In genomic region chr16:17831330-17831729, GRCh38 we compare ENCODE assay signal across 18 cellular contexts.
DNase-seq lines count a peak whose midpoint lies in the region; ATAC-seq, FAIRE-seq and TF ChIP-seq lines count a peak whose summit lies in the region.
"Had no signal": no experiment of that assay in that cellular context is flagged by ENCODE, and none has a peak within 500 bp of the region (broad histone marks: within the 10 kb centered on the region; RNA-seq: fewer than 3 reads in every experiment).

No MANE protein-coding gene starts in this region.

- H3K27me3 ChIP-seq in K562 (ENCODE audit: control insufficient read depth in 2 of 2, insufficient read depth in 2 of 2, low read length in 2 of 2) (no peaks in the 10 kb centered on the region), ovary (no peaks in the 10 kb centered on the region)

- H3K9me1 ChIP-seq in K562 (ENCODE audit: control insufficient read depth, insufficient read depth, low read length) = no peaks in the 10 kb centered on the region

- peak; percentile 8 for DNase-seq in DMS 273 (lab: John Stamatoyannopoulos, UW; ENCODE audit: unreplicated experiment)
- DNase-seq in DMS 273 treated with DMSO at 0.1 percent for 48 hours (lab: John Stamatoyannopoulos, UW) = no peak
- DNase-seq in HEK293T (ENCODE audit: extremely low spot score) = peak; percentile 12
- DNase-seq in K562 (ENCODE audit: extremely low read depth in 1 of 4, low spot score in 3 of 4) = peak in 3 of 4 experiments; percentile 22 to 42 (median 31)
- no peak for DNase-seq in left colon
- DNase-seq in DMS114 treated with DMSO at 0.1 percent for 48 hours (lab: John Stamatoyannopoulos, UW; ENCODE audit: unreplicated experiment) = no peak
- no peak for DNase-seq in ovary
- DNase-seq: 8988T; activated gamma-delta T cell treated with Interleukin-2 at 50 U/mL for 16 hours; effector CD4-positive, alpha-beta T cell; HCEC 1CT; KBM-7; mesenchymal stem cell; naive thymus-derived CD8-positive, alpha-beta T cell; NCI-H1048; NCI-H2029 treated with DMSO at 0.1 percent for 48 hours had no signal

- H3K4me1 ChIP-seq in K562 (replicated peaks in 1 of 2; ENCODE audit: control insufficient read depth in 2 of 2, insufficient read depth in 2 of 2, low read length in 2 of 2) (peaks cover 3 to 5% of the 10 kb centered on the region in 2 experiments; a peak in 2 of 5 replicates), ovary (ENCODE audit: insufficient read depth) (no peaks in the 10 kb centered on the region)

- peak; percentile 26 for FAIRE-seq in K562 (lab: Jason Lieb, UNC)

- TF ChIP-seq POLR2A in K562 (conservative IDR thresholded peaks at IDR 0.05) = no peak
- no peak for TF ChIP-seq POLR2A in ovary (IDR thresholded peaks at IDR 0.05)

- 0 out of 3 replicates have a peak, but pooled peaks have one; percentile 36 for ATAC-seq in K562
- ATAC-seq in left colon = peak; percentile 26
- no peak for ATAC-seq in GM21423 (IDR thresholded peaks at IDR 0.05; ENCODE audit: unreplicated experiment)
- ATAC-seq: naive thymus-derived CD8-positive, alpha-beta T cell had no signal

- BruUV-seq in K562 (replicated peaks; lab: Mats Ljungman, UMichigan) = no TSS peak

- peak in 1 of 2 experiments; percentile 38; a peak in 3 of 4 replicates for TF ChIP-seq RAD21 in K562 (CRISPR knock-in tag; conservative IDR thresholded peaks at IDR 0.05 in 1 of 2, IDR thresholded peaks at IDR 0.05 in 1 of 2)

- POLR2A ChIA-PET in HEK293T (lab: Yijun Ruan, JAX) = no interaction called here
- POLR2A ChIA-PET in K562 (lab: Yijun Ruan, JAX) = no interaction called here

- in situ Hi-C loops in K562 (cut with MboI) = no loop called here

- TF ChIP-seq EP300 in K562 (IDR thresholded peaks at IDR 0.05; ENCODE audit: low read length) (no peak), ovary (IDR thresholded peaks at IDR 0.05) (no peak)

- no peaks in the 10 kb centered on the region for H3K79me2 ChIP-seq in K562 (ENCODE audit: control insufficient read depth, insufficient read depth, low read length)

- no peak overlapping the region for H3K4me2 ChIP-seq in K562 (ENCODE audit: insufficient read depth, low read length)

- CTCF ChIA-PET in HEK293T (lab: Yijun Ruan, JAX) = no interaction called here
- CTCF ChIA-PET in K562 (lab: Yijun Ruan, JAX; ENCODE audit: low intra/inter-chr PET ratio) = no interaction called here

- no peak overlapping the region for H3K4me3 ChIP-seq in K562
- no peak overlapping the region for H3K4me3 ChIP-seq in ovary

- H3K36me3 ChIP-seq in K562 (ENCODE audit: control insufficient read depth, insufficient read depth, low read length) = no peaks in the 10 kb centered on the region
- H3K36me3 ChIP-seq in ovary = no peaks in the 10 kb centered on the region

- H4K20me1 ChIP-seq in K562 (replicated peaks; ENCODE audit: control insufficient read depth, insufficient read depth, low read length) = no peaks in the 10 kb centered on the region

- H3K27ac ChIP-seq in K562 (ENCODE audit: extremely low read depth, low read depth, low read length) (no peak overlapping the region), ovary (no peak overlapping the region)
- H3K27ac ChIP-seq: C4-2B had no signal

- TF ChIP-seq CTCF in K562 (IDR thresholded peaks at IDR 0.05 in 2 of 3, conservative IDR thresholded peaks at IDR 0.05 in 1 of 3; ENCODE audit: insufficient read depth in 2 of 3, low read depth in 1 of 3, low read length in 3 of 3) (peak; percentile 18 to 48 (median 41); a peak in 3 of 6 replicates), ovary (IDR thresholded peaks at IDR 0.05) (no peak)

- H3K9me3 ChIP-seq in K562 (replicated peaks; ENCODE audit: control insufficient read depth, insufficient read depth, low read depth, low read length) = no peaks in the 10 kb centered on the region
- H3K9me3 ChIP-seq in ovary = no peaks in the 10 kb centered on the region

- whole genome bisulfite sequencing in K562 (ENCODE audit: insufficient coverage, low coverage, missing lambda C conversion rate) = 16% methylated on average over 5 of the region's 5 CpGs
- 66 to 68% (median 67%) methylated on average over 5 of the region's 5 CpGs for WGBS in ovary, 3 donors

- H2AFZ ChIP-seq in K562 (ENCODE audit: low read depth, low read length) = no peak overlapping the region

- intact Hi-C loops in K562 (cut with micrococcal nuclease) = no loop called here
- intact Hi-C loops in left colon (cut with DNase I, micrococcal nuclease) = no loop called here
- intact Hi-C loops in ovary (cut with DNase I) = no loop called here

- no peak overlapping the region for H3K9ac ChIP-seq in K562 (ENCODE audit: insufficient read depth in 1 of 2, low read depth in 2 of 2, low read length in 2 of 2)

TF ChIP-seq in HEK293T, 16 proteins besides CTCF, POLR2A, EP300 and RAD21:
- no peak for TF ChIP-seq SP1 (IDR thresholded peaks at IDR 0.05)
- no peak for TF ChIP-seq NFRKB (IDR thresholded peaks at IDR 0.05)
- no peak for TF ChIP-seq HDGF (IDR thresholded peaks at IDR 0.05; ENCODE audit: borderline replicate concordance)
- TF ChIP-seq ELF4 (IDR thresholded peaks at IDR 0.05) = no peak
- TF ChIP-seq PKNOX1 (IDR thresholded peaks at IDR 0.05) = no peak
- no peak for TF ChIP-seq FOXM1 (IDR thresholded peaks at IDR 0.05; ENCODE audit: borderline replicate concordance)
- TF ChIP-seq ARNT (IDR thresholded peaks at IDR 0.05) = no peak
- no peak for TF ChIP-seq BHLHE40 (IDR thresholded peaks at IDR 0.05; ENCODE audit: borderline replicate concordance)
- no peak for TF ChIP-seq FOXA1 (IDR thresholded peaks at IDR 0.05)
- TF ChIP-seq SUZ12 (IDR thresholded peaks at IDR 0.05) = no peak
- no peak for TF ChIP-seq ZNF384 (IDR thresholded peaks at IDR 0.05)
- TF ChIP-seq LEF1 (IDR thresholded peaks at IDR 0.05; ENCODE audit: borderline replicate concordance) = no peak
- TF ChIP-seq FOXK2 (IDR thresholded peaks at IDR 0.05) = no peak

TF ChIP-seq in K562, 482 proteins besides CTCF, POLR2A, EP300 and RAD21:
- TF ChIP-seq, protein P1, sequence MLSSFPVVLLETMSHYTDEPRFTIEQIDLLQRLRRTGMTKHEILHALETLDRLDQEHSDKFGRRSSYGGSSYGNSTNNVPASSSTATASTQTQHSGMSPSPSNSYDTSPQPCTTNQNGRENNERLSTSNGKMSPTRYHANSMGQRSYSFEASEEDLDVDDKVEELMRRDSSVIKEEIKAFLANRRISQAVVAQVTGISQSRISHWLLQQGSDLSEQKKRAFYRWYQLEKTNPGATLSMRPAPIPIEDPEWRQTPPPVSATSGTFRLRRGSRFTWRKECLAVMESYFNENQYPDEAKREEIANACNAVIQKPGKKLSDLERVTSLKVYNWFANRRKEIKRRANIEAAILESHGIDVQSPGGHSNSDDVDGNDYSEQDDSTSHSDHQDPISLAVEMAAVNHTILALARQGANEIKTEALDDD (IDR thresholded peaks at IDR 0.05) = no peak
- TF ChIP-seq FOS (IDR thresholded peaks at IDR 0.05; ENCODE audit: extremely low read depth, insufficient read length) (no peak), PTRF (tag; IDR thresholded peaks at IDR 0.05) (no peak), SMAD1 (IDR thresholded peaks at IDR 0.05; ENCODE audit: low read depth, low read length, partially characterized antibody) (no peak), SMARCA4 (IDR thresholded peaks at IDR 0.05) (no peak), CREM (IDR thresholded peaks at IDR 0.05; ENCODE audit: low read depth) (0 out of 2 replicates have a peak, but pooled peaks have one; percentile 4), YY1 (IDR thresholded peaks at IDR 0.05; ENCODE audit: borderline replicate concordance in 1 of 3, control insufficient read depth in 1 of 3, extremely low read depth in 1 of 3, insufficient read depth in 3 of 3, insufficient read length in 1 of 3, insufficient replicate concordance in 2 of 3, low read depth in 1 of 3, low read length in 2 of 3) (peak in 1 of 3 experiments; percentile 60)
- TF ChIP-seq, protein P2, sequence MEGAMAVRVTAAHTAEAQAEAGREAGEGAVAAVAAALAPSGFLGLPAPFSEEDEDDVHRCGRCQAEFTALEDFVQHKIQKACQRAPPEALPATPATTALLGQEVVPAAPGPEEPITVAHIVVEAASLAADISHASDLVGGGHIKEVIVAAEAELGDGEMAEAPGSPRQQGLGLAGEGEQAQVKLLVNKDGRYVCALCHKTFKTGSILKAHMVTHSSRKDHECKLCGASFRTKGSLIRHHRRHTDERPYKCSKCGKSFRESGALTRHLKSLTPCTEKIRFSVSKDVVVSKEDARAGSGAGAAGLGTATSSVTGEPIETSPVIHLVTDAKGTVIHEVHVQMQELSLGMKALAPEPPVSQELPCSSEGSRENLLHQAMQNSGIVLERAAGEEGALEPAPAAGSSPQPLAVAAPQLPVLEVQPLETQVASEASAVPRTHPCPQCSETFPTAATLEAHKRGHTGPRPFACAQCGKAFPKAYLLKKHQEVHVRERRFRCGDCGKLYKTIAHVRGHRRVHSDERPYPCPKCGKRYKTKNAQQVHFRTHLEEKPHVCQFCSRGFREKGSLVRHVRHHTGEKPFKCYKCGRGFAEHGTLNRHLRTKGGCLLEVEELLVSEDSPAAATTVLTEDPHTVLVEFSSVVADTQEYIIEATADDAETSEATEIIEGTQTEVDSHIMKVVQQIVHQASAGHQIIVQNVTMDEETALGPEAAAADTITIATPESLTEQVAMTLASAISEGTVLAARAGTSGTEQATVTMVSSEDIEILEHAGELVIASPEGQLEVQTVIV (CRISPR knock-in tag; IDR thresholded peaks at IDR 0.05; ENCODE audit: borderline replicate concordance) = no peak

Comparison
In these comparisons a context has a peak if more than half of its experiments do, and no peak if none do; other contexts are left out.
1. DNase-seq: peak in DMS 273 (single experiment), HEK293T (single experiment) and K562 (3 of 4); none in DMS 273 treated with DMSO at 0.1 percent for 48 hours (single experiment), left colon (0 of 2), DMS114 treated with DMSO at 0.1 percent for 48 hours (single experiment) and ovary (0 of 5).
2. CTCF ChIP-seq: peak in K562 (3 of 3); none in ovary (0 of 3).